ENCODE assay signal across 8 cellular contexts in genomic region chr7:44607141-44608068, GRCh38. TPM values are rescaled to one million over a fixed set of nuclear protein-coding genes. Genes with fewer than 3 reads are reported as not detected.
A peak's percentile ranks its signal among the peaks of the same experiment; 100 is the strongest.
DNase-seq lines count a peak whose midpoint lies in the region; ATAC-seq and TF ChIP-seq lines count a peak whose summit lies in the region.

No MANE protein-coding gene starts in this region.

- ATAC-seq in natural killer cell (no peak), HG03025 (IDR thresholded peaks at IDR 0.05; ENCODE audit: low FRiP score, unreplicated experiment) (no peak), GM19452 (IDR thresholded peaks at IDR 0.05; ENCODE audit: unreplicated experiment) (no peak)

- peak overlapping the region; percentile 99 to 100 for H3K27ac Mint-ChIP-seq in natural killer cell

- no peaks in the 10 kb centered on the region for H3K27me3 ChIP-seq in BJ (ENCODE audit: control insufficient read depth, insufficient read depth, low read length)

- H3K36me3 Mint-ChIP-seq in natural killer cell, result no peaks in the 10 kb centered on the region

- peak overlapping the region; percentile 99 for H3K4me3 Mint-ChIP-seq in natural killer cell

- H3K27me3 Mint-ChIP-seq in natural killer cell (ENCODE audit: low read depth in 2 of 2), result no peaks in the 10 kb centered on the region

- intact Hi-C loops in natural killer cell (cut with micrococcal nuclease), result loop anchor here (10.0 kb wide), 1 partner anchor 507 kb away; the partner anchor contains the start of gene TBRG4

- POLR2A ChIA-PET in BJ (lab: Charles Lee), result interaction anchor here (0.5 to 1.1 kb wide), 2 partner anchors 16 to 240 kb away, joined by 3 read pairs; partner anchors contain the start of gene H2AZ2

- H3K27ac ChIP-seq in KOPT-K1 (ENCODE audit: low read depth, low read length, poor library complexity, severe bottlenecking) (peak overlapping the region; percentile 80), cingulate gyrus (ENCODE audit: low read depth, low read length) (peak overlapping the region; percentile 98)

- H3K4me3 ChIP-seq in BJ (ENCODE audit: low read depth, low read length), result peak overlapping the region; percentile 98

- DNase-seq in BJ (ENCODE audit: low read depth), result no peak
- no peak for DNase-seq in natural killer cell
- DNase-seq in iPS-NIHi7 (ENCODE audit: extremely low spot score), result no peak
- DNase-seq in NCI-H345 treated with DMSO at 0.1 percent for 48 hours (lab: John Stamatoyannopoulos, UW; ENCODE audit: unreplicated experiment), result no peak

- H3K9me3 ChIP-seq in KOPT-K1 (ENCODE audit: insufficient read depth, low read length, poor library complexity, severe bottlenecking), result no peaks in the 10 kb centered on the region

- no peaks in the 10 kb centered on the region for H3K36me3 ChIP-seq in BJ (ENCODE audit: control insufficient read depth, insufficient read depth, low read length)
- 0 out of 2 replicates have a peak, but pooled peaks cover 6% of the 10 kb centered on the region for H3K36me3 ChIP-seq in KOPT-K1 (ENCODE audit: insufficient read depth, low read length)

- H3K4me1 Mint-ChIP-seq in natural killer cell, result peaks cover 33 to 35% of the 10 kb centered on the region in 2 donors

- TF ChIP-seq CTCF in BJ (IDR thresholded peaks at IDR 0.05; ENCODE audit: insufficient read depth, low read depth, low read length) (no peak), natural killer cell (IDR thresholded peaks at IDR 0.05) (no peak)

- H3K9me3 Mint-ChIP-seq in natural killer cell, result no peaks in the 10 kb centered on the region

- CTCF ChIA-PET in BJ (lab: Yijun Ruan, JAX), result interaction anchor here (0.6 to 0.9 kb wide), 3 partner anchors 42 to 261 kb away, joined by 3 to 4 read pairs (median 3); no protein-coding TSS in a partner anchor

RNA-seq across cellular contexts. Expression of gene OGDH, which starts 1.0 kb away (rescaled TPM):
- 32.0 and 51.3 TPM in 2 replicates for polyA plus RNA-seq in BJ (2011; rRNA removed)
- 64.1 and 83.2 TPM in 2 replicates for polyA minus RNA-seq in BJ (2011; rRNA and poly(A)+ RNA removed)
- total RNA-seq in natural killer cell, result 10 to 100 TPM; 69.2 to 86.7 (median 81.4) TPM

RNA-seq across cellular contexts. Expression of gene TMED4, which starts 25.4 kb away (rescaled TPM):
- 75.7 and 80.9 TPM in 2 replicates for polyA plus RNA-seq in BJ (2011; rRNA removed)
- 57.5 and 88.1 TPM in 2 replicates for polyA minus RNA-seq in BJ (2011; rRNA and poly(A)+ RNA removed)
- total RNA-seq in natural killer cell, result 100 to 1,000 TPM in 1 of 3 donors, 10 to 100 TPM in 2; 93.1 to 101 (median 94.1) TPM

RNA-seq across cellular contexts. Expression of gene DDX56, which starts 33.7 kb away (rescaled TPM):
- 56.8 and 77.3 TPM in 2 replicates for polyA plus RNA-seq in BJ (2011; rRNA removed)
- 38.3 and 71.1 TPM in 2 replicates for polyA minus RNA-seq in BJ (2011; rRNA and poly(A)+ RNA removed)
- total RNA-seq in natural killer cell, result 10 to 100 TPM; 67.8 to 85.5 (median 84.5) TPM
